ENCODE assay signal across 11 cellular contexts in genomic region chr11:108648528-108648885, GRCh38. TPM values are rescaled to one million over a fixed set of nuclear protein-coding genes. Genes with fewer than 3 reads are reported as not detected.
DNase-seq lines count a peak whose midpoint lies in the region; ATAC-seq and TF ChIP-seq lines count a peak whose summit lies in the region.
"Had no signal": no experiment of that assay in that cellular context is flagged by ENCODE, and none has a peak within 500 bp of the region (broad histone marks: within the 10 kb centered on the region; RNA-seq: fewer than 3 reads in every experiment).

No MANE protein-coding gene starts in this region.

- intact Hi-C loops in natural killer cell (cut with micrococcal nuclease) = loop anchor here (1.0 to 5.0 kb wide), 3 partner anchors 231 to 731 kb away; no protein-coding TSS in a partner anchor
- intact Hi-C loops in MCF 10A (cut with micrococcal nuclease) = loop anchor here (1.0 to 5.0 kb wide), 6 partner anchors 55 to 528 kb away; partner anchors contain the start of genes ACAT1, C11orf65 and EXPH5

- POLR2A ChIA-PET in MCF 10A (lab: Yijun Ruan, JAX) = interaction anchor here (0.7 to 2.9 kb wide), 14 partner anchors 16 to 430 kb away, joined by 3 to 12 read pairs (median 4); partner anchors contain the start of genes ATM, C11orf65, DDX10 and EXPH5

- CTCF ChIA-PET in MCF 10A (lab: Yijun Ruan, JAX) = interaction anchor here (0.5 to 1.9 kb wide), 23 partner anchors 9 to 530 kb away, joined by 3 to 8 read pairs (median 3); no protein-coding TSS in a partner anchor

- no peaks in the 10 kb centered on the region for H3K36me3 Mint-ChIP-seq in natural killer cell
- H3K36me3 Mint-ChIP-seq in natural killer cell treated with Interleukin-12 subunit alpha and Interleukin-12 subunit beta and Interleukin-15 and Interleukin-18, amount 100 ng/mL, for 72 hours = no peaks in the 10 kb centered on the region
- H3K36me3 Mint-ChIP-seq in MCF 10A (ENCODE audit: insufficient read depth, unreplicated experiment) = no peaks in the 10 kb centered on the region
- no peaks in the 10 kb centered on the region for H3K36me3 Mint-ChIP-seq in nephron progenitor cell (ENCODE audit: low read depth)
- H3K36me3 Mint-ChIP-seq: activated naive CD8-positive, alpha-beta T cell treated with anti-CD3 and anti-CD28 coated beads for 36 hours; CD8-positive, alpha-beta T cell; T-cell had no signal

- DNase-seq in natural killer cell (no peak), MCF 10A (ENCODE audit: unreplicated experiment) (no peak), nephron progenitor cell (no peak)
- DNase-seq in natural killer cell treated with Interleukin-12 subunit alpha and Interleukin-12 subunit beta and Interleukin-15 and Interleukin-18, amount 100 ng/mL, for 72 hours (ENCODE audit: low spot score) = no peak
- DNase-seq in effector CD4-positive, alpha-beta T cell = no peak
- DNase-seq in stimulated activated CD4-positive, alpha-beta T cell treated with anti-CD3 and anti-CD28 coated beads, Interleukin-15, amount 100 ng/mL, for 24 hours = no peak
- DNase-seq in activated CD8-positive, alpha-beta memory T cell treated with anti-CD3 and anti-CD28 coated beads, Interleukin-2, amount 50 U/mL, for 4 hours = no peak

- H3K27ac Mint-ChIP-seq in natural killer cell (no peak overlapping the region), MCF 10A (ENCODE audit: low read depth, unreplicated experiment) (peak overlapping the region; percentile 90), nephron progenitor cell (no peak overlapping the region)
- H3K27ac Mint-ChIP-seq in natural killer cell treated with Interleukin-12 subunit alpha and Interleukin-12 subunit beta and Interleukin-15 and Interleukin-18, amount 100 ng/mL, for 72 hours = no peak overlapping the region
- H3K27ac Mint-ChIP-seq: activated naive CD8-positive, alpha-beta T cell treated with anti-CD3 and anti-CD28 coated beads for 36 hours; CD8-positive, alpha-beta T cell; T-cell had no signal

- no TSS peak for BruUV-seq in MCF 10A (replicated peaks; lab: Mats Ljungman, UMichigan)

- TF ChIP-seq CTCF in natural killer cell (IDR thresholded peaks at IDR 0.05) = peak; percentile 52
- no peak for TF ChIP-seq CTCF in MCF 10A (IDR thresholded peaks at IDR 0.05; ENCODE audit: unreplicated experiment)
- peak; percentile 33 for TF ChIP-seq CTCF in nephron progenitor cell (IDR thresholded peaks at IDR 0.05)

- no peak for ATAC-seq in natural killer cell
- no peak for ATAC-seq in natural killer cell treated with Interleukin-12 subunit alpha and Interleukin-12 subunit beta and Interleukin-15 and Interleukin-18, amount 100 ng/mL, for 72 hours
- ATAC-seq in GM18870 (IDR thresholded peaks at IDR 0.05; ENCODE audit: unreplicated experiment) = no peak

- no peaks in the 10 kb centered on the region for H3K4me1 Mint-ChIP-seq in natural killer cell
- no peaks in the 10 kb centered on the region for H3K4me1 Mint-ChIP-seq in natural killer cell treated with Interleukin-12 subunit alpha and Interleukin-12 subunit beta and Interleukin-15 and Interleukin-18, amount 100 ng/mL, for 72 hours (ENCODE audit: low read depth in 2 of 2)
- peaks cover 15% of the 10 kb centered on the region for H3K4me1 Mint-ChIP-seq in MCF 10A (ENCODE audit: insufficient read depth, unreplicated experiment)
- no peaks in the 10 kb centered on the region for H3K4me1 Mint-ChIP-seq in nephron progenitor cell
- H3K4me1 Mint-ChIP-seq: activated naive CD8-positive, alpha-beta T cell treated with anti-CD3 and anti-CD28 coated beads for 36 hours; T-cell had no signal

- H3K4me3 Mint-ChIP-seq in natural killer cell = no peak overlapping the region
- no peak overlapping the region for H3K4me3 Mint-ChIP-seq in natural killer cell treated with Interleukin-12 subunit alpha and Interleukin-12 subunit beta and Interleukin-15 and Interleukin-18, amount 100 ng/mL, for 72 hours
- H3K4me3 Mint-ChIP-seq in MCF 10A (ENCODE audit: unreplicated experiment) = peak overlapping the region; percentile 36
- no peak overlapping the region for H3K4me3 Mint-ChIP-seq in nephron progenitor cell
- H3K4me3 Mint-ChIP-seq: activated naive CD8-positive, alpha-beta T cell treated with anti-CD3 and anti-CD28 coated beads for 36 hours; CD8-positive, alpha-beta T cell; T-cell had no signal

- H3K9me3 Mint-ChIP-seq in natural killer cell = no peaks in the 10 kb centered on the region
- no peaks in the 10 kb centered on the region for H3K9me3 Mint-ChIP-seq in natural killer cell treated with Interleukin-12 subunit alpha and Interleukin-12 subunit beta and Interleukin-15 and Interleukin-18, amount 100 ng/mL, for 72 hours
- peaks cover 7% of the 10 kb centered on the region for H3K9me3 Mint-ChIP-seq in MCF 10A (ENCODE audit: unreplicated experiment)
- peaks cover 13% of the 10 kb centered on the region for H3K9me3 Mint-ChIP-seq in nephron progenitor cell
- H3K9me3 Mint-ChIP-seq: activated naive CD8-positive, alpha-beta T cell treated with anti-CD3 and anti-CD28 coated beads for 36 hours; CD8-positive, alpha-beta T cell; T-cell had no signal

- H3K27me3 Mint-ChIP-seq in natural killer cell (ENCODE audit: low read depth in 2 of 2) = peaks cover 3 to 15% of the 10 kb centered on the region in 2 donors
- H3K27me3 Mint-ChIP-seq in natural killer cell treated with Interleukin-12 subunit alpha and Interleukin-12 subunit beta and Interleukin-15 and Interleukin-18, amount 100 ng/mL, for 72 hours = peaks cover 9 to 30% of the 10 kb centered on the region in 2 donors
- H3K27me3 Mint-ChIP-seq in MCF 10A (ENCODE audit: insufficient read depth, unreplicated experiment) = no peaks in the 10 kb centered on the region
- H3K27me3 Mint-ChIP-seq in nephron progenitor cell (ENCODE audit: low read depth, poor library complexity) = peaks cover 6% of the 10 kb centered on the region
- H3K27me3 Mint-ChIP-seq: activated naive CD8-positive, alpha-beta T cell treated with anti-CD3 and anti-CD28 coated beads for 36 hours; T-cell had no signal

RNA-seq across cellular contexts. Expression of gene DDX10, which starts 16.4 kb away (rescaled TPM):
- total RNA-seq in natural killer cell (10 to 100 TPM; 23.4 to 30.9 (median 24.9) TPM), MCF 10A (2022) (94.4 and 113 TPM in 2 replicates)
- 10 to 100 TPM; 39.2 to 84.1 TPM for total RNA-seq in natural killer cell treated with Interleukin-12 subunit alpha and Interleukin-12 subunit beta and Interleukin-15 and Interleukin-18, amount 100 ng/mL, for 72 hours

RNA-seq across cellular contexts. Expression of gene EXPH5, which starts 54.9 kb away (rescaled TPM):
- total RNA-seq in natural killer cell (1 to 10 TPM; 1.5 to 5.4 (median 2.6) TPM), MCF 10A (2022) (9.2 and 17.9 TPM in 2 replicates)
- total RNA-seq in natural killer cell treated with Interleukin-12 subunit alpha and Interleukin-12 subunit beta and Interleukin-15 and Interleukin-18, amount 100 ng/mL, for 72 hours = under 1 TPM; 0.56 to 0.90 TPM
